Comparison of ENCODE assay signal across 12 cellular contexts in genomic region chr5:157027663-157028062, GRCh38. TPM values are rescaled to one million over a fixed set of nuclear protein-coding genes. Genes with fewer than 3 reads are reported as not detected.
DNase-seq lines count a peak whose midpoint lies in the region; ATAC-seq lines count a peak whose summit lies in the region.
"Not testable (repeated sequence)": the region's sequence is repeated elsewhere in the genome, so short reads cannot be mapped to it uniquely, and the experiment has no call there.
"Had no signal": no experiment of that assay in that cellular context is flagged by ENCODE, and none has a peak within 500 bp of the region (broad histone marks: within the 10 kb centered on the region; RNA-seq: fewer than 3 reads in every experiment).

No MANE protein-coding gene starts in this region.

- not testable (repeated sequence) for H3K27me3 Mint-ChIP-seq in activated T-helper 1 cell treated with anti-CD3 and anti-CD28 coated beads, Interleukin-12 subunit alpha, Interleukin-12 subunit beta, Interleukin-2, Interleukin-4 antibody, amounts not matched to agents 30 ng/mL and 10 ng/mL and 1 ng/mL, durations not matched to agents 14 hours and 24 hours and 36 hours (ENCODE audit: insufficient read depth)

- peak overlapping the region; percentile 19 for H3K4me3 Mint-ChIP-seq in activated T-helper 1 cell treated with anti-CD3 and anti-CD28 coated beads, Interleukin-12 subunit alpha, Interleukin-12 subunit beta, Interleukin-2, Interleukin-4 antibody, amounts not matched to agents 30 ng/mL and 10 ng/mL and 1 ng/mL, durations not matched to agents 14 hours and 24 hours and 36 hours

- peaks cover 29% of the 10 kb centered on the region for H3K36me3 Mint-ChIP-seq in activated T-helper 1 cell treated with anti-CD3 and anti-CD28 coated beads, Interleukin-12 subunit alpha, Interleukin-12 subunit beta, Interleukin-2, Interleukin-4 antibody, amounts not matched to agents 30 ng/mL and 10 ng/mL and 1 ng/mL, durations not matched to agents 14 hours and 24 hours and 36 hours (ENCODE audit: low read depth)

- H3K4me1 Mint-ChIP-seq in activated T-helper 1 cell treated with anti-CD3 and anti-CD28 coated beads, Interleukin-12 subunit alpha, Interleukin-12 subunit beta, Interleukin-2, Interleukin-4 antibody, amounts not matched to agents 30 ng/mL and 10 ng/mL and 1 ng/mL, durations not matched to agents 14 hours and 24 hours and 36 hours (ENCODE audit: low read depth): peaks cover 77% of the 10 kb centered on the region

- ATAC-seq in GM18519 (IDR thresholded peaks at IDR 0.05; ENCODE audit: low FRiP score, unreplicated experiment): peak; percentile 97
- peak; percentile 82 for ATAC-seq in GM19351 (IDR thresholded peaks at IDR 0.05; ENCODE audit: unreplicated experiment)
- peak; percentile 89 for ATAC-seq in GM21526 (IDR thresholded peaks at IDR 0.05; ENCODE audit: low FRiP score, unreplicated experiment)
- ATAC-seq in HG02798 (IDR thresholded peaks at IDR 0.05; ENCODE audit: poor library complexity, unreplicated experiment): peak; percentile 85
- peak; percentile 91 for ATAC-seq in HG03097 (IDR thresholded peaks at IDR 0.05; ENCODE audit: low FRiP score, unreplicated experiment)
- peak; percentile 97 for ATAC-seq in HG03520 (IDR thresholded peaks at IDR 0.05; ENCODE audit: unreplicated experiment)

- peak; percentile 36 for DNase-seq in activated T-helper 1 cell treated with anti-CD3 and anti-CD28 coated beads, Interleukin-12 subunit alpha, Interleukin-12 subunit beta, Interleukin-2, Interleukin-4 antibody, amounts not matched to agents 30 ng/mL and 10 ng/mL and 1 ng/mL, durations not matched to agents 14 hours and 24 hours and 36 hours (ENCODE audit: low spot score)

- intact Hi-C loops in activated T-helper 1 cell treated with anti-CD3 and anti-CD28 coated beads, Interleukin-12 subunit alpha, Interleukin-12 subunit beta, Interleukin-2, Interleukin-4 antibody, amounts not matched to agents 30 ng/mL and 10 ng/mL and 1 ng/mL, durations not matched to agents 14 hours and 24 hours and 36 hours (cut with micrococcal nuclease): loop anchor here (1.0 to 5.0 kb wide), 4 partner anchors 73 to 570 kb away; no protein-coding TSS in a partner anchor

- peak overlapping the region; percentile 90 for H3K27ac Mint-ChIP-seq in activated T-helper 1 cell treated with anti-CD3 and anti-CD28 coated beads, Interleukin-12 subunit alpha, Interleukin-12 subunit beta, Interleukin-2, Interleukin-4 antibody, amounts not matched to agents 30 ng/mL and 10 ng/mL and 1 ng/mL, durations not matched to agents 14 hours and 24 hours and 36 hours

- H3K9me3 Mint-ChIP-seq in activated T-helper 1 cell treated with anti-CD3 and anti-CD28 coated beads, Interleukin-12 subunit alpha, Interleukin-12 subunit beta, Interleukin-2, Interleukin-4 antibody, amounts not matched to agents 30 ng/mL and 10 ng/mL and 1 ng/mL, durations not matched to agents 14 hours and 24 hours and 36 hours: not testable (repeated sequence)

RNA-seq across cellular contexts. Expression of gene HAVCR1, which starts 31.3 kb away (rescaled TPM):
- total RNA-seq in activated T-helper 1 cell treated with anti-CD3 and anti-CD28 coated beads, Interleukin-12 subunit alpha, Interleukin-12 subunit beta, Interleukin-2, Interleukin-4 antibody, amounts not matched to agents 30 ng/mL and 10 ng/mL and 1 ng/mL, durations not matched to agents 14 hours and 24 hours and 36 hours: 2.4 and 2.5 TPM in 2 replicates
- total RNA-seq: B cell, body of pancreas, LHCN-M2, lower lobe of right lung, right atrium auricular region had no signal

Comparison
In these comparisons a context has a peak if more than half of its experiments do, and no peak if none do; other contexts are left out.
1. Peak in every context shown above with its lines: DNase-seq and ATAC-seq.